8 cellular contexts compared by ENCODE assay signal in genomic region chr11:8913961-8914660, GRCh38. TPM values are rescaled to one million over a fixed set of nuclear protein-coding genes. Genes with fewer than 3 reads are reported as not detected.
DNase-seq lines count a peak whose midpoint lies in the region; ATAC-seq, FAIRE-seq and TF ChIP-seq lines count a peak whose summit lies in the region.

No MANE protein-coding gene starts in this region.

- CTCF ChIA-PET in T-cell (lab: Charles Lee) = interaction anchor here (0.8 to 2.6 kb wide), 7 partner anchors 45 to 593 kb away, joined by 3 to 19 read pairs (median 11); no protein-coding TSS in a partner anchor

- H3K9me2 ChIP-seq in DOHH2 (replicated peaks; ENCODE audit: control insufficient read depth, low read length) = no peaks in the 10 kb centered on the region

- in situ Hi-C loops in astrocyte of the spinal cord (cut with HindIII; ENCODE audit: low sequenced_read_pairs) = no loop called here

- peaks cover 34% of the 10 kb centered on the region for H3K4me1 ChIP-seq in DOHH2 (ENCODE audit: control insufficient read depth, low read length)

- peaks cover 5% of the 10 kb centered on the region; the same call in 1 of the 2 replicates for H4K20me1 ChIP-seq in DOHH2 (ENCODE audit: control insufficient read depth, insufficient read depth, low read depth, low read length)

- H3K9me3 ChIP-seq in DOHH2 (ENCODE audit: control insufficient read depth, insufficient read depth, low read length) = no peaks in the 10 kb centered on the region

- H3K36me3 ChIP-seq in DOHH2 (ENCODE audit: control insufficient read depth, low read length) = peaks cover 63% of the 10 kb centered on the region

- FAIRE-seq in H54 (lab: Jason Lieb, UNC) = no peak

- ATAC-seq in T-cell (replicated peaks in 1 of 4) = peak; percentile 56 to 60 (median 58)
- no peak for ATAC-seq in GM18519 (IDR thresholded peaks at IDR 0.05; ENCODE audit: low FRiP score, unreplicated experiment)

- no peaks in the 10 kb centered on the region for H3K27me3 ChIP-seq in DOHH2 (ENCODE audit: control insufficient read depth, low read length)

- POLR2A ChIA-PET in T-cell (lab: Charles Lee) = interaction anchor here in 1 of 2 donors (0.7 kb wide), 1 partner anchor 61 kb away, joined by 3 read pairs; no protein-coding TSS in a partner anchor

- peaks cover 6% of the 10 kb centered on the region; the same call in 1 of the 2 replicates for H3F3A ChIP-seq in DOHH2 (ENCODE audit: control insufficient read depth, insufficient read depth)

- TF ChIP-seq POLR2A in H54 (IDR thresholded peaks at IDR 0.05; ENCODE audit: low read depth, low read length) = no peak

- H3K27ac ChIP-seq in DOHH2 (ENCODE audit: low read depth, low read length) = peak overlapping the region; percentile 49

- H3K27ac Mint-ChIP-seq in T-cell = peak overlapping the region; percentile 93 to 97

- H3K4me3 ChIP-seq in DOHH2 (ENCODE audit: low read length) (peak overlapping the region; percentile 57), astrocyte of the spinal cord (ENCODE audit: low read depth, low read length) (peak overlapping the region; percentile 7)

- no peak for TF ChIP-seq EP300 in Ishikawa (IDR thresholded peaks at IDR 0.05; ENCODE audit: borderline replicate concordance)

- no peaks in the 10 kb centered on the region for H3K27me3 Mint-ChIP-seq in T-cell

- peaks cover 27 to 34% (median 32%) of the 10 kb centered on the region in 3 donors for H3K4me1 Mint-ChIP-seq in T-cell

- H3K79me2 ChIP-seq in DOHH2 (ENCODE audit: control insufficient read depth, low read length) = peaks cover 36% of the 10 kb centered on the region

- H3K36me3 Mint-ChIP-seq in T-cell = peaks cover 22% of the 10 kb centered on the region

- peak; percentile 85 for TF ChIP-seq CTCF in DOHH2 (IDR thresholded peaks at IDR 0.05; ENCODE audit: low read depth, low read length, poor library complexity, severe bottlenecking)
- peak; percentile 85 for TF ChIP-seq CTCF in astrocyte of the spinal cord (IDR thresholded peaks at IDR 0.05; ENCODE audit: low read depth, low read length)

- peak in 27 of 34 experiments; percentile 6 to 59 (median 39) for DNase-seq in T-cell
- peak; percentile 41 for DNase-seq in astrocyte of the spinal cord (ENCODE audit: low read depth, low spot score)
- peak; percentile 64 for DNase-seq in kidney glomerular epithelial cell (lab: John Stamatoyannopoulos, UW)
- peak in 2 of 3 experiments; percentile 8 to 20 for DNase-seq in stimulated activated CD4-positive, alpha-beta T cell treated with anti-CD3 and anti-CD28 coated beads, TNF-alpha, amount 100 ng/mL, for 24 hours (ENCODE audit: low read depth in 3 of 3)
- no peak for DNase-seq in H54 (ENCODE audit: insufficient read length, low spot score)

- no peaks in the 10 kb centered on the region for H3K9me3 Mint-ChIP-seq in T-cell

- TF ChIP-seq RAD21 in Ishikawa (IDR thresholded peaks at IDR 0.05; ENCODE audit: low read depth) = peak; percentile 84

- peak overlapping the region; percentile 74 for H3K4me2 ChIP-seq in DOHH2 (ENCODE audit: low read length)

- peak overlapping the region; percentile 69 to 75 (median 72) for H3K4me3 Mint-ChIP-seq in T-cell

TF ChIP-seq in Ishikawa, 13 proteins besides CTCF, POLR2A, EP300 and RAD21:
- no peak for TF ChIP-seq TEAD4 (IDR thresholded peaks at IDR 0.05)
- no peak for TF ChIP-seq USF1 (IDR thresholded peaks at IDR 0.05)
- no peak for TF ChIP-seq TCF12 (IDR thresholded peaks at IDR 0.05; ENCODE audit: low read depth)
- TF ChIP-seq CREB1 (IDR thresholded peaks at IDR 0.05; ENCODE audit: low read depth) = no peak
- no peak for TF ChIP-seq REST (IDR thresholded peaks at IDR 0.05; ENCODE audit: low read depth)
- TF ChIP-seq FOXM1 (IDR thresholded peaks at IDR 0.05; ENCODE audit: borderline replicate concordance, low read depth) = no peak
- no peak for TF ChIP-seq ZBTB7A (IDR thresholded peaks at IDR 0.05; ENCODE audit: low read depth)
- no peak for TF ChIP-seq TAF1 (IDR thresholded peaks at IDR 0.05; ENCODE audit: low read depth)
- TF ChIP-seq NFIC (IDR thresholded peaks at IDR 0.05) = no peak
- TF ChIP-seq, protein P1, sequence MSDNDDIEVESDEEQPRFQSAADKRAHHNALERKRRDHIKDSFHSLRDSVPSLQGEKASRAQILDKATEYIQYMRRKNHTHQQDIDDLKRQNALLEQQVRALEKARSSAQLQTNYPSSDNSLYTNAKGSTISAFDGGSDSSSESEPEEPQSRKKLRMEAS (IDR thresholded peaks at IDR 0.05) = no peak
- TF ChIP-seq CEBPB (IDR thresholded peaks at IDR 0.05) = no peak

RNA-seq across cellular contexts. Expression of gene AKIP1, which starts 3.1 kb away (rescaled TPM):
- 10 to 100 TPM in 3 of 5 donors, 1 to 10 TPM in 2; 5.8 to 17.9 (median 11.1) TPM for total RNA-seq in T-cell

RNA-seq across cellular contexts. Expression of gene C11orf16, which starts 18.6 kb away (rescaled TPM):
- total RNA-seq in T-cell = not detected

RNA-seq across cellular contexts. Expression of gene ASCL3, which starts 28.7 kb away (rescaled TPM):
- total RNA-seq in T-cell = not detected

RNA-seq across cellular contexts. Expression of gene TMEM9B, which starts 50.1 kb away (rescaled TPM):
- total RNA-seq in T-cell = 10 to 100 TPM; 19.9 to 30.5 (median 29.4) TPM
